1 cellular context compared by ENCODE assay signal in genomic region chr20:31572701-31573554, GRCh38.
A peak's percentile ranks its signal among the peaks of the same experiment; 100 is the strongest.
TF ChIP-seq lines count a peak whose summit lies in the region.

No MANE protein-coding gene starts in this region.

TF ChIP-seq in K562, 482 proteins besides CTCF, POLR2A, EP300 and RAD21 (continued from another document and continues in another):
- peak; percentile 67 for TF ChIP-seq POLR2AphosphoS5 (IDR thresholded peaks at IDR 0.05; ENCODE audit: control insufficient read depth, insufficient read depth, low read depth, low read length)
- TF ChIP-seq FOXK2 (conservative IDR thresholded peaks at IDR 0.05 in 1 of 2, IDR thresholded peaks at IDR 0.05 in 1 of 2; ENCODE audit: low read depth in 2 of 2), result 0 out of 4 replicates have a peak, but pooled peaks have one; percentile 16 to 38
- no peak for TF ChIP-seq MYBL2 (IDR thresholded peaks at IDR 0.05; ENCODE audit: low read depth)
- TF ChIP-seq MYBL2 (CRISPR knock-in tag; IDR thresholded peaks at IDR 0.05; ENCODE audit: borderline replicate concordance), result no peak
- no peak for TF ChIP-seq BDP1 (IDR thresholded peaks at IDR 0.05; ENCODE audit: insufficient read depth, insufficient read length)
- 0 out of 2 replicates have a peak, but pooled peaks have one; percentile 51 for TF ChIP-seq GTF2F1 (IDR thresholded peaks at IDR 0.05; ENCODE audit: low read depth, low read length)
- TF ChIP-seq REST (CRISPR knock-in tag; IDR thresholded peaks at IDR 0.05; ENCODE audit: low read depth), result peak; percentile 80
- TF ChIP-seq CEBPG (CRISPR knock-in tag; IDR thresholded peaks at IDR 0.05), result peak; percentile 94
- peak; percentile 91 to 95 for TF ChIP-seq CEBPG (tag; conservative IDR thresholded peaks at IDR 0.05 in 1 of 2, IDR thresholded peaks at IDR 0.05 in 1 of 2)
- TF ChIP-seq PHF8 (IDR thresholded peaks at IDR 0.05; ENCODE audit: borderline replicate concordance, low read length), result peak; percentile 71; the same call in 1 of the 2 replicates
- no peak for TF ChIP-seq ZBTB49 (CRISPR knock-in tag; IDR thresholded peaks at IDR 0.05; ENCODE audit: borderline replicate concordance)
- TF ChIP-seq ZNF436 (CRISPR knock-in tag; IDR thresholded peaks at IDR 0.05), result peak; percentile 39; the same call in 1 of the 2 replicates
- no peak for TF ChIP-seq CBX2 (IDR thresholded peaks at IDR 0.05; ENCODE audit: insufficient read depth, low read length, poor library complexity, severe bottlenecking)
- peak; percentile 79 for TF ChIP-seq ZNF583 (CRISPR knock-in tag; IDR thresholded peaks at IDR 0.05)
- TF ChIP-seq ZNF23 (CRISPR knock-in tag; IDR thresholded peaks at IDR 0.05), result no peak
- TF ChIP-seq BHLHE40 (IDR thresholded peaks at IDR 0.05; ENCODE audit: low read length), result peak; percentile 81
- no peak for TF ChIP-seq CC2D1A (IDR thresholded peaks at IDR 0.05)
- peak; percentile 71; the same call in 1 of the 2 replicates for TF ChIP-seq STAT6 (CRISPR knock-in tag; IDR thresholded peaks at IDR 0.05)
- TF ChIP-seq EGR1 (conservative IDR thresholded peaks at IDR 0.05), result peak; percentile 91
- no peak for TF ChIP-seq HNRNPUL1 (IDR thresholded peaks at IDR 0.05; ENCODE audit: low read length)
- peak; percentile 93 for TF ChIP-seq POLR2H (tag; IDR thresholded peaks at IDR 0.05; ENCODE audit: low read depth)
- TF ChIP-seq MGA (IDR thresholded peaks at IDR 0.05), result peak; percentile 26; the same call in 1 of the 2 replicates
- no peak for TF ChIP-seq STAG1 (CRISPR knock-in tag; IDR thresholded peaks at IDR 0.05; ENCODE audit: borderline replicate concordance)
- peak; percentile 68; the same call in 1 of the 2 replicates for TF ChIP-seq GATA2 (CRISPR knock-in tag; IDR thresholded peaks at IDR 0.05)
- TF ChIP-seq MBD2 (IDR thresholded peaks at IDR 0.05; ENCODE audit: borderline replicate concordance, low read depth), result peak; percentile 54; the same call in 1 of the 2 replicates
- no peak for TF ChIP-seq ZNF785 (CRISPR knock-in tag; IDR thresholded peaks at IDR 0.05)
- peak; percentile 96 for TF ChIP-seq CREB3 (tag; conservative IDR thresholded peaks at IDR 0.05; ENCODE audit: low read depth)
- TF ChIP-seq ZNF699 (CRISPR knock-in tag; IDR thresholded peaks at IDR 0.05; ENCODE audit: insufficient replicate concordance), result no peak
- peak; percentile 75; the same call in 1 of the 2 replicates for TF ChIP-seq CREB5 (CRISPR knock-in tag; IDR thresholded peaks at IDR 0.05)
